3 cellular contexts compared by ENCODE assay signal in the genomic region with DNA sequence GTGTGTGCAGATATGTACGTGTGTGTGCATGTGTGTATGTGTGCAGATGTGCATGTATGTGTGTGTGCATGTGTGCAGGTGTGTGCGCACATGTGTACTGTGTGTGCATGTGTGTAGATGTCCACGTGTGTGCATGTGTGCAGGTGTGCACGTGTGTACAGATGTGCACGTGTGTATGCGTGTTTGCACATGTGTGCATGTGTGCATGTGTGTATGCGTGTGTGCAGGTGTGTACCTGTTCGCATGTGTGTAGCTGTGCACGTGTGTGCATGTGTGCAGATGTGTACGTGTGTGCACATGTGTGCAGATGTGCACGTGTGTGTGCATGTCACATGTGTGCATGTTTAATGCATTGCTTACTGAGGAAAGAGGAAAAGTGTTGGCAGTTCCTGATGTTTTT.
TF ChIP-seq lines count a peak whose summit lies in the region.

No MANE protein-coding gene starts in this region.

TF ChIP-seq in GM12891, 5 proteins besides CTCF, POLR2A, EP300 and RAD21:
- TF ChIP-seq PAX5 (IDR thresholded peaks at IDR 0.05; ENCODE audit: insufficient read depth, low read length, severe bottlenecking) (no peak), POLR2AphosphoS5 (IDR thresholded peaks at IDR 0.05; ENCODE audit: low read depth, low read length) (no peak), SPI1 (IDR thresholded peaks at IDR 0.05; ENCODE audit: low read depth, low read length) (no peak), POU2F2 (IDR thresholded peaks at IDR 0.05; ENCODE audit: low read depth, low read length) (no peak), TAF1 (IDR thresholded peaks at IDR 0.05; ENCODE audit: low read depth, low read length) (no peak)

TF ChIP-seq in IMR-90, 13 proteins besides CTCF, POLR2A, EP300 and RAD21:
- TF ChIP-seq RCOR1 (IDR thresholded peaks at IDR 0.05; ENCODE audit: insufficient replicate concordance, low read length) = no peak
- TF ChIP-seq BHLHE40 (IDR thresholded peaks at IDR 0.05; ENCODE audit: low read depth, low read length) = no peak
- no peak for TF ChIP-seq MXI1 (IDR thresholded peaks at IDR 0.05; ENCODE audit: borderline replicate concordance, low read depth, low read length)
- no peak for TF ChIP-seq FOS (IDR thresholded peaks at IDR 0.05; ENCODE audit: low read depth, low read length)

TF ChIP-seq in endothelial cell of umbilical vein, 7 proteins besides CTCF, POLR2A, EP300 and RAD21:
- TF ChIP-seq, protein P1, sequence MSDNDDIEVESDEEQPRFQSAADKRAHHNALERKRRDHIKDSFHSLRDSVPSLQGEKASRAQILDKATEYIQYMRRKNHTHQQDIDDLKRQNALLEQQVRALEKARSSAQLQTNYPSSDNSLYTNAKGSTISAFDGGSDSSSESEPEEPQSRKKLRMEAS (IDR thresholded peaks at IDR 0.05; ENCODE audit: insufficient read depth, insufficient read length) = peak; percentile 72
- TF ChIP-seq JUN (IDR thresholded peaks at IDR 0.05; ENCODE audit: borderline replicate concordance, insufficient read depth, insufficient read length, low read depth) = no peak
